ENCODE assay signal across 13 cellular contexts in genomic region chr4:16677545-16677944, GRCh38.
DNase-seq lines count a peak whose midpoint lies in the region; ATAC-seq and TF ChIP-seq lines count a peak whose summit lies in the region.
"Had no signal": no experiment of that assay in that cellular context is flagged by ENCODE, and none has a peak within 500 bp of the region (broad histone marks: within the 10 kb centered on the region; RNA-seq: fewer than 3 reads in every experiment).

No MANE protein-coding gene starts in this region.

- peak overlapping the region; percentile 43 to 96 (median 75) for H3K27ac Mint-ChIP-seq in nephron

- no peaks in the 10 kb centered on the region for H3K9me3 Mint-ChIP-seq in nephron

- peaks cover 5% of the 10 kb centered on the region for H3K36me3 Mint-ChIP-seq in nephron (ENCODE audit: low read depth)

- H3K4me3 Mint-ChIP-seq in nephron: no peak overlapping the region

- peak overlapping the region; percentile 68 for H3K4me3 ChIP-seq in adipocyte (ENCODE audit: low read length)
- H3K4me3 ChIP-seq: BLaER1 treated with 17β-estradiol and CSF1 and Interleukin-3, amounts not matched to agents 10 nM and 100 nM had no signal

- peak overlapping the region; percentile 17 for H3K9ac ChIP-seq in adipocyte (ENCODE audit: low read length)
- H3K9ac ChIP-seq: BLaER1 treated with 17β-estradiol and CSF1 and Interleukin-3, amounts not matched to agents 10 nM and 100 nM had no signal

- DNase-seq in GM03348 (ENCODE audit: low spot score) (peak; percentile 54), adipocyte (ENCODE audit: low read depth) (peak; percentile 59), fibroblast of the conjunctiva (ENCODE audit: low read depth) (peak; percentile 21), GM10266 (ENCODE audit: extremely low spot score) (no peak), T-helper 9 cell (no peak)
- DNase-seq in stimulated activated naive CD4-positive, alpha-beta T cell treated with Interleukin-2 at 50 U/mL for 16 hours (lab: John Stamatoyannopoulos, UW): no peak
- DNase-seq: GF-D8, NCI-H1930, NCI-H446, NCI-H748 treated with DMSO at 0.1 percent for 48 hours had no signal

- no peaks in the 10 kb centered on the region for H3K27me3 ChIP-seq in adipocyte (replicated peaks; ENCODE audit: control insufficient read depth, insufficient read depth, low read length)
- H3K27me3 ChIP-seq: BLaER1 treated with 17β-estradiol and CSF1 and Interleukin-3, amounts not matched to agents 10 nM and 100 nM had no signal

- peaks cover 64% of the 10 kb centered on the region for H3K4me1 Mint-ChIP-seq in nephron

- H3K36me3 ChIP-seq in adipocyte (ENCODE audit: control insufficient read depth, insufficient read depth, low read length, severe bottlenecking): no peaks in the 10 kb centered on the region
- H3K36me3 ChIP-seq: BLaER1 treated with 17β-estradiol and CSF1 and Interleukin-3, amounts not matched to agents 10 nM and 100 nM had no signal

- TF ChIP-seq CTCF in nephron (IDR thresholded peaks at IDR 0.05; ENCODE audit: unreplicated experiment in 3 of 3) (no peak), GM10266 (IDR thresholded peaks at IDR 0.05; ENCODE audit: control insufficient read depth, insufficient read depth, low read depth, missing control alignments) (no peak)

- ATAC-seq in GM19463 (IDR thresholded peaks at IDR 0.05; ENCODE audit: unreplicated experiment): no peak

- H3K9me3 ChIP-seq in adipocyte (ENCODE audit: control insufficient read depth, low read length): no peaks in the 10 kb centered on the region
- H3K9me3 ChIP-seq: BLaER1 treated with 17β-estradiol and CSF1 and Interleukin-3, amounts not matched to agents 10 nM and 100 nM had no signal

- H3K27me3 Mint-ChIP-seq in nephron (ENCODE audit: low read depth): no peaks in the 10 kb centered on the region

- peaks cover 21% of the 10 kb centered on the region for H3K4me1 ChIP-seq in adipocyte (ENCODE audit: control insufficient read depth, insufficient read depth, low read length)

Comparison
In these comparisons a context has a peak if more than half of its experiments do, and no peak if none do; other contexts are left out.
1. DNase-seq: peak in GM03348 (single experiment), adipocyte (single experiment) and fibroblast of the conjunctiva (single experiment); none in GM10266 (single experiment), T-helper 9 cell (single experiment) and stimulated activated naive CD4-positive, alpha-beta T cell treated with Interleukin-2 at 50 U/mL for 16 hours (single experiment).